Comparison of ENCODE assay signal across 28 cellular contexts in the genomic region with DNA sequence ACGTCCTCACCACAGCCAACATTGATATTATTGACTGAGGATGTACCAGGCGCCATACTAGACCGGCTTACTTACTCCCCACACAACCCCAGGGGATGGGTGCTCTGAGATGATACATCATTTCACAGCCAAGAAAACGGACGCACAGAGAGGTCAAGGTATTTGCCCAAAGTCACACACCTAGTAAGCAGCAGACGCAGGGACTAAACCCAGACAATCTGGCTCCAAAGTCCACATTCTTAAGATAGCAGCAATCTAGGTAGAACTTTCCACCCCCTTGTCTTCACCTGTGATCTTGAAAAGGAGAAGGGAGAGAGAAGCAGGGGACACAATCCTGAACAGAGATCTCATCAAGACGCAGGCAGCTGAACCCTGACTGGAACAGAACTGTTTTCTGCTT.
DNase-seq lines count a peak whose midpoint lies in the region; ATAC-seq and TF ChIP-seq lines count a peak whose summit lies in the region.
"Had no signal": no experiment of that assay in that cellular context is flagged by ENCODE, and none has a peak within 500 bp of the region (broad histone marks: within the 10 kb centered on the region; RNA-seq: fewer than 3 reads in every experiment).

No MANE protein-coding gene starts in this region.

- peak overlapping the region; percentile 94 for H3K27ac Mint-ChIP-seq in Caco-2 (ENCODE audit: unreplicated experiment)
- H3K27ac Mint-ChIP-seq in endodermal cell: peak overlapping the region; percentile 93
- H3K27ac Mint-ChIP-seq in T-helper 17 cell: no peak overlapping the region
- H3K27ac Mint-ChIP-seq: CD4-positive, alpha-beta T cell; HFFc6 had no signal

- no peaks in the 10 kb centered on the region for H3K9me3 Mint-ChIP-seq in Caco-2 (ENCODE audit: unreplicated experiment)
- peaks cover 4% of the 10 kb centered on the region for H3K9me3 Mint-ChIP-seq in endodermal cell
- H3K9me3 Mint-ChIP-seq: CD4-positive, alpha-beta T cell; HFFc6 had no signal

- H3K36me3 ChIP-seq in Caco-2 (ENCODE audit: control insufficient read depth, insufficient read depth, low read length): peaks cover 2% of the 10 kb centered on the region; the same call in 1 of the 2 replicates
- no peaks in the 10 kb centered on the region for H3K36me3 ChIP-seq in Panc1 (ENCODE audit: control insufficient read depth, insufficient read depth, low read length)
- peaks cover 22% of the 10 kb centered on the region for H3K36me3 ChIP-seq in endodermal cell (ENCODE audit: control insufficient read depth, insufficient read depth, low read length)
- H3K36me3 ChIP-seq in transverse colon: no peaks in the 10 kb centered on the region
- H3K36me3 ChIP-seq: HAP-1 had no signal

- no peak for ATAC-seq in Panc1
- no peak for ATAC-seq in T-helper 17 cell
- ATAC-seq in GM19328 (IDR thresholded peaks at IDR 0.05; ENCODE audit: unreplicated experiment): no peak
- ATAC-seq: A549, PC-3 had no signal

- no TSS peak for BruUV-seq in Caco-2 (replicated peaks; lab: Mats Ljungman, UMichigan)
- BruUV-seq in Panc1 (replicated peaks; lab: Mats Ljungman, UMichigan): no TSS peak

- H3K4me3 ChIP-seq in Caco-2 (ENCODE audit: low read depth, low read length) (no peak overlapping the region), Panc1 (ENCODE audit: low read depth in 2 of 2, low read length in 2 of 2) (no peak overlapping the region), endodermal cell (ENCODE audit: low read length) (peak overlapping the region; percentile 8), transverse colon (no peak overlapping the region)
- H3K4me3 ChIP-seq: A549; BLaER1 treated with 17β-estradiol and CSF1 and Interleukin-3, amounts not matched to agents 10 nM and 100 nM; HAP-1; MG63 had no signal

- intact Hi-C loops in Caco-2 (cut with micrococcal nuclease; ENCODE audit: unreplicated experiment): loop anchor here (1.0 to 5.0 kb wide), 3 partner anchors 35 to 68 kb away; no protein-coding TSS in a partner anchor
- intact Hi-C loops in Panc1 (cut with micrococcal nuclease; ENCODE audit: unreplicated experiment): no loop called here
- intact Hi-C loops in transverse colon (cut with DNase I; ENCODE audit: low total_unique reads): no loop called here

- peak overlapping the region; percentile 41; the same call in 1 of the 2 replicates for H3K27ac ChIP-seq in Panc1 (ENCODE audit: low read length)
- no peak overlapping the region for H3K27ac ChIP-seq in endodermal cell (ENCODE audit: low read depth, low read length)
- H3K27ac ChIP-seq in transverse colon: no peak overlapping the region
- H3K27ac ChIP-seq: A549; BLaER1 treated with 17β-estradiol and CSF1 and Interleukin-3, amounts not matched to agents 10 nM and 100 nM; RWPE1 had no signal

- no peak for TF ChIP-seq CTCF in Caco-2 (IDR thresholded peaks at IDR 0.05; ENCODE audit: insufficient read depth in 1 of 2, low read depth in 1 of 2, low read length in 1 of 2, severe bottlenecking in 1 of 2, unreplicated experiment in 1 of 2)
- TF ChIP-seq CTCF in Panc1 (IDR thresholded peaks at IDR 0.05): no peak
- TF ChIP-seq CTCF in endodermal cell (conservative IDR thresholded peaks at IDR 0.05): no peak
- TF ChIP-seq CTCF in transverse colon (IDR thresholded peaks at IDR 0.05): no peak

- DNase-seq in Caco-2 (peak; percentile 72 to 78), Panc1 (ENCODE audit: low read depth, low spot score) (no peak), endodermal cell (no peak), transverse colon (peak; percentile 7), NCI-H82 treated with DMSO at 0.1 percent for 48 hours (lab: John Stamatoyannopoulos, UW; ENCODE audit: unreplicated experiment) (no peak), T-helper 17 cell (no peak)
- DNase-seq: AML-193; CD4-positive, alpha-beta T cell; DMS53; GOT3; HFFc6; KBM-7; MG63; NCI-H1105 treated with DMSO at 0.1 percent for 48 hours; NCI-H146; NCI-H1930; NCI-H2107; NCI-H446; NCI-H524 treated with DMSO at 0.1 percent for 48 hours; NCI-H774; NK-92 treated with Interleukin-12 subunit alpha and Interleukin-12 subunit beta, amount 100 ng/mL, for 24 hours; PC-3; SHP77 treated with DMSO at 0.1 percent for 48 hours had no signal

- POLR2A ChIA-PET in Caco-2 (lab: Charles Lee): no interaction called here
- POLR2A ChIA-PET in Panc1 (lab: Charles Lee): no interaction called here

- H3K36me3 Mint-ChIP-seq in Caco-2 (ENCODE audit: insufficient read depth, unreplicated experiment): peaks cover 6% of the 10 kb centered on the region
- peaks cover 32% of the 10 kb centered on the region for H3K36me3 Mint-ChIP-seq in endodermal cell (ENCODE audit: low read depth)
- peaks cover 2% of the 10 kb centered on the region for H3K36me3 Mint-ChIP-seq in T-helper 17 cell (ENCODE audit: low read depth)

- H3K9ac ChIP-seq in endodermal cell (ENCODE audit: extremely low read depth, low read length, poor library complexity, severe bottlenecking): no peak overlapping the region
- H3K9ac ChIP-seq: BLaER1 treated with 17β-estradiol and CSF1 and Interleukin-3, amounts not matched to agents 10 nM and 100 nM had no signal

- WGBS in endodermal cell (ENCODE audit: insufficient coverage in 1 of 2, insufficient read length in 1 of 2), 2 experiments: 87 to 93% methylated on average over 3 to 7 of the region's 7 CpGs
- WGBS in transverse colon (ENCODE audit: low coverage in 1 of 2), 2 donors: 73% methylated on average over 7 of the region's 7 CpGs; no CpG with 5 or more reads in 1 of the 2 donors

- TF ChIP-seq EP300 in transverse colon (IDR thresholded peaks at IDR 0.05; ENCODE audit: low read depth): no peak

- no peaks in the 10 kb centered on the region for H3K27me3 Mint-ChIP-seq in Caco-2 (ENCODE audit: insufficient read depth, unreplicated experiment)
- no peaks in the 10 kb centered on the region for H3K27me3 Mint-ChIP-seq in endodermal cell (ENCODE audit: insufficient read depth)
- H3K27me3 Mint-ChIP-seq in T-helper 17 cell: no peaks in the 10 kb centered on the region
- H3K27me3 Mint-ChIP-seq: CD4-positive, alpha-beta T cell had no signal

- H3K27me3 ChIP-seq in Caco-2 (replicated peaks; ENCODE audit: control insufficient read depth, insufficient read depth, low read length) (no peaks in the 10 kb centered on the region), Panc1 (ENCODE audit: control insufficient read depth, insufficient read depth, low read length) (no peaks in the 10 kb centered on the region), endodermal cell (ENCODE audit: control insufficient read depth, insufficient read depth, low read length, poor library complexity, severe bottlenecking) (no peaks in the 10 kb centered on the region), transverse colon (no peaks in the 10 kb centered on the region)
- H3K27me3 ChIP-seq: BLaER1 treated with 17β-estradiol and CSF1 and Interleukin-3, amounts not matched to agents 10 nM and 100 nM; MG63 had no signal

- H3K4me1 ChIP-seq in Caco-2 (peaks cover 48% of the 10 kb centered on the region), Panc1 (ENCODE audit: control insufficient read depth, insufficient read depth, low read length) (no peaks in the 10 kb centered on the region; the same call in 1 of the 2 replicates), endodermal cell (ENCODE audit: control insufficient read depth, insufficient read depth, low read length) (peaks cover 8% of the 10 kb centered on the region), transverse colon (no peaks in the 10 kb centered on the region)
- H3K4me1 ChIP-seq: A549, HAP-1 had no signal

- H3K4me3 Mint-ChIP-seq in Caco-2 (ENCODE audit: unreplicated experiment): peak overlapping the region; percentile 61
- peak overlapping the region; percentile 35 for H3K4me3 Mint-ChIP-seq in endodermal cell
- no peak overlapping the region for H3K4me3 Mint-ChIP-seq in T-helper 17 cell
- H3K4me3 Mint-ChIP-seq: CD4-positive, alpha-beta T cell; HFFc6 had no signal

- H3K9me3 ChIP-seq in Caco-2 (no peaks in the 10 kb centered on the region), Panc1 (ENCODE audit: control insufficient read depth, insufficient read depth, low read depth, low read length) (no peaks in the 10 kb centered on the region), endodermal cell (ENCODE audit: control insufficient read depth, low read length) (no peaks in the 10 kb centered on the region), transverse colon (no peaks in the 10 kb centered on the region), T-helper 17 cell (ENCODE audit: control insufficient read depth, low read length, poor library complexity, severe bottlenecking) (no peaks in the 10 kb centered on the region)
- H3K9me3 ChIP-seq: A549, HAP-1, MG63 had no signal

- peaks cover 21% of the 10 kb centered on the region for H3K4me1 Mint-ChIP-seq in Caco-2 (ENCODE audit: low read depth, unreplicated experiment)
- peaks cover 8% of the 10 kb centered on the region for H3K4me1 Mint-ChIP-seq in endodermal cell
- peaks cover 2% of the 10 kb centered on the region for H3K4me1 Mint-ChIP-seq in T-helper 17 cell

- no peak for TF ChIP-seq POLR2A in transverse colon (IDR thresholded peaks at IDR 0.05)

- in situ Hi-C loops in Panc1 (cut with HindIII; ENCODE audit: low pct_unique_long_range_greater_than_20kb, low sequenced_read_pairs) (no loop called here), transverse colon (cut with MboI; ENCODE audit: low pct_ligation_motif_present in 1 of 4, low pct_unique_long_range_greater_than_20kb in 1 of 4, low sequenced_read_pairs in 3 of 4) (no loop called here)

- CTCF ChIA-PET in Caco-2 (lab: Charles Lee): no interaction called here
- CTCF ChIA-PET in Panc1 (lab: Charles Lee): no interaction called here

Comparison
In these comparisons a context has a peak if more than half of its experiments do, and no peak if none do; other contexts are left out.
1. DNase-seq: peak in Caco-2 (2 of 2) and transverse colon (single experiment); none in Panc1 (single experiment), endodermal cell (single experiment), NCI-H82 treated with DMSO at 0.1 percent for 48 hours (single experiment) and T-helper 17 cell (0 of 3).